ENCODE assay signal across 27 cellular contexts in the genomic region with DNA sequence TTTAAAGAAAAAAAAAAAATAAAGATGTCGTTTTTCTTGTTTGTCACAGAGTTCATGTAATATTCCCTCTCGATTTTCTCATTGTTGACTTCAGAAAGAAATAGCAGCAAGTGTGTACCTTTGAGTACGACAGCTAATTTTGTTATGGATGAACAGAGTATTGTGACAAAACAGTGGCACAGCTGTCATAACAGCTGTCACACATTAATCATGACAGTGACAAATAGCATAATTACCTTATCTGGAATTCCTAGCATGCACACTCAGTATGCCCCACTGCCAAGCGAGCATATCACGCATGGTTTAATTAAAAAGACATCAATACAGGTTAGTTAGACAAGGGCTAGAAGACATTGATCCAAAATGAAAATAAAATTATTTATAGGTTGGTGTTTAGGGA.
DNase-seq lines count a peak whose midpoint lies in the region; ATAC-seq and TF ChIP-seq lines count a peak whose summit lies in the region.
"Had no signal": no experiment of that assay in that cellular context is flagged by ENCODE, and none has a peak within 500 bp of the region (broad histone marks: within the 10 kb centered on the region; RNA-seq: fewer than 3 reads in every experiment).

No MANE protein-coding gene starts in this region.

- H3F3A ChIP-seq in OCI-LY1 (ENCODE audit: insufficient read depth, low read length), result no peaks in the 10 kb centered on the region

- H3K9me3 ChIP-seq in OCI-LY1 (ENCODE audit: low read length) (no peaks in the 10 kb centered on the region), psoas muscle (no peaks in the 10 kb centered on the region)
- H3K9me3 ChIP-seq: thoracic aorta had no signal

- H3K36me3 ChIP-seq in OCI-LY1 (ENCODE audit: insufficient read depth, low read length), result no peaks in the 10 kb centered on the region
- no peaks in the 10 kb centered on the region for H3K36me3 ChIP-seq in psoas muscle (ENCODE audit: insufficient read depth in 1 of 2, low read depth in 1 of 2)
- H3K36me3 ChIP-seq: cardiac muscle cell, thoracic aorta had no signal

- intact Hi-C loops in psoas muscle (cut with DNase I), result no loop called here

- H2AFZ ChIP-seq in OCI-LY1 (ENCODE audit: low read length), result no peak overlapping the region

- ATAC-seq in psoas muscle, result peak in 2 of 4 donors; percentile 76 to 84
- ATAC-seq in HG02970 (IDR thresholded peaks at IDR 0.05; ENCODE audit: low FRiP score, unreplicated experiment), result no peak
- no peak for ATAC-seq in HG03039 (IDR thresholded peaks at IDR 0.05; ENCODE audit: unreplicated experiment)
- ATAC-seq: activated CD4-positive, CD25-positive, alpha-beta regulatory T cell treated with anti-CD3 and anti-CD28 coated beads, Interleukin-2, amount 50 U/mL, for 24 hours; activated CD8-positive, alpha-beta memory T cell treated with anti-CD3 and anti-CD28 coated beads, Interleukin-2, amount 10 ng/mL, durations not matched to agents 7 days and 5 days; activated T-cell treated with anti-CD3 and anti-CD28 coated beads, Interleukin-2, amount 50 U/mL, for 4 hours; HCT116; left ventricle myocardium superior; right cardiac atrium; stimulated activated naive CD8-positive, alpha-beta T cell treated with anti-CD3 and anti-CD28 coated beads, Interleukin-15, amount 100 ng/mL, for 72 hours had no signal

- H3K27ac ChIP-seq in OCI-LY1 (ENCODE audit: low read depth, low read length, poor library complexity, severe bottlenecking) (no peak overlapping the region), psoas muscle (no peak overlapping the region)
- H3K27ac ChIP-seq: cardiac muscle cell, coronary artery, SK-N-MC, thoracic aorta had no signal

- H3K4me3 ChIP-seq in OCI-LY1 (ENCODE audit: low read depth, low read length, poor library complexity, severe bottlenecking), result no peak overlapping the region
- H3K4me3 ChIP-seq in psoas muscle, result peak overlapping the region; percentile 11
- H3K4me3 ChIP-seq: cardiac muscle cell, coronary artery, SK-N-MC, thoracic aorta had no signal

- H3K79me2 ChIP-seq in OCI-LY1 (ENCODE audit: insufficient read depth, low read length), result no peaks in the 10 kb centered on the region

- 22 to 35% (median 29%) methylated on average over 5 of the region's 5 CpGs for WGBS in psoas muscle, 3 donors

- H3K4me1 ChIP-seq in OCI-LY1 (ENCODE audit: insufficient read depth, low read length, severe bottlenecking) (peaks cover 16% of the 10 kb centered on the region), psoas muscle (peaks cover 5% of the 10 kb centered on the region)

- H3K9me2 ChIP-seq in OCI-LY1 (ENCODE audit: low read depth, low read length), result no peaks in the 10 kb centered on the region

- no peaks in the 10 kb centered on the region for H4K20me1 ChIP-seq in OCI-LY1 (ENCODE audit: insufficient read depth, low read length)

- no peaks in the 10 kb centered on the region for H3K27me3 ChIP-seq in OCI-LY1 (ENCODE audit: insufficient read depth, low read length)
- H3K27me3 ChIP-seq in psoas muscle (ENCODE audit: insufficient read depth in 3 of 3, low read length in 2 of 3), result no peaks in the 10 kb centered on the region

- H3K4me2 ChIP-seq in OCI-LY1 (ENCODE audit: low read length), result peak overlapping the region; percentile 15; the same call in 1 of the 2 replicates

- TF ChIP-seq CTCF in OCI-LY1 (IDR thresholded peaks at IDR 0.05; ENCODE audit: low read length) (no peak), psoas muscle (IDR thresholded peaks at IDR 0.05) (no peak)

- DNase-seq in NCI-H1436 treated with DMSO at 0.1 percent for 48 hours (lab: John Stamatoyannopoulos, UW), result peak; percentile 50
- no peak for DNase-seq in NCI-H1436 (lab: John Stamatoyannopoulos, UW)
- peak; percentile 83 for DNase-seq in NCI-H2171 (lab: John Stamatoyannopoulos, UW)
- no peak for DNase-seq in psoas muscle
- no peak for DNase-seq in cortex of kidney (lab: John Stamatoyannopoulos, UW)
- DNase-seq: 8988T; activated CD4-positive, alpha-beta T cell treated with anti-CD3 and anti-CD28 coated beads, Interleukin-2, amount 50 U/mL, for 4 hours; activated CD8-positive, alpha-beta memory T cell treated with anti-CD3 and anti-CD28 coated beads, Interleukin-2, amount 10 ng/mL, durations not matched to agents 7 days and 5 days; activated gamma-delta T cell; activated naive CD8-positive, alpha-beta T cell treated with anti-CD3 and anti-CD28 coated beads for 36 hours; activated T-cell treated with anti-CD3 and anti-CD28 coated beads, Interleukin-2, amount 50 U/mL, for 4 hours; anterior cingulate cortex; left ventricle myocardium superior; right cardiac atrium; RPMI8226; stimulated activated CD4-positive, alpha-beta T cell treated with anti-CD3 and anti-CD28 coated beads, Interleukin-2, amount 100 ng/mL, for 24 hours; stimulated activated CD8-positive, alpha-beta memory T cell treated with anti-CD3 and anti-CD28 coated beads, Interleukin-4, amount 100 ng/mL, for 48 hours; stimulated activated naive CD8-positive, alpha-beta T cell treated with anti-CD3 and anti-CD28 coated beads, Interleukin-15, amount 100 ng/mL, for 72 hours had no signal

- H3K9ac ChIP-seq in OCI-LY1 (ENCODE audit: low read length), result no peak overlapping the region

Comparison
In these comparisons a context has a peak if more than half of its experiments do, and no peak if none do; other contexts are left out.
1. DNase-seq: peak in NCI-H1436 treated with DMSO at 0.1 percent for 48 hours (single experiment) and NCI-H2171 (single experiment); none in NCI-H1436 (single experiment), psoas muscle (0 of 2) and cortex of kidney (single experiment).